ENCODE assay signal across 24 cellular contexts in genomic region chr11:105718641-105719040, GRCh38.
DNase-seq lines count a peak whose midpoint lies in the region; ATAC-seq and TF ChIP-seq lines count a peak whose summit lies in the region.
"Had no signal": no experiment of that assay in that cellular context is flagged by ENCODE, and none has a peak within 500 bp of the region (broad histone marks: within the 10 kb centered on the region; RNA-seq: fewer than 3 reads in every experiment).

No MANE protein-coding gene starts in this region.

- H3K9me3 Mint-ChIP-seq in natural killer cell treated with Interleukin-12 subunit alpha and Interleukin-12 subunit beta and Interleukin-15 and Interleukin-18, amount 100 ng/mL, for 72 hours: peaks cover 3% of the 10 kb centered on the region
- peaks cover 5% of the 10 kb centered on the region for H3K9me3 Mint-ChIP-seq in activated naive CD8-positive, alpha-beta T cell treated with anti-CD3 and anti-CD28 coated beads, Interleukin-2, amount 50 U/mL, for 24 hours
- H3K9me3 Mint-ChIP-seq: activated naive CD4-positive, alpha-beta T cell treated with anti-CD3 and anti-CD28 coated beads, Interleukin-2, amount 10 ng/mL, durations not matched to agents 7 days and 5 days; naive thymus-derived CD4-positive, alpha-beta T cell; T-helper 1 cell treated with Interleukin-12 subunit alpha and Interleukin-12 subunit beta and Interleukin-4 antibody, amounts not matched to agents 30 μg/mL and 1 μg/mL, for 36 hours had no signal

- H3K4me1 Mint-ChIP-seq in natural killer cell treated with Interleukin-12 subunit alpha and Interleukin-12 subunit beta and Interleukin-15 and Interleukin-18, amount 100 ng/mL, for 72 hours (ENCODE audit: low read depth in 2 of 2): no peaks in the 10 kb centered on the region
- no peaks in the 10 kb centered on the region for H3K4me1 Mint-ChIP-seq in activated naive CD8-positive, alpha-beta T cell treated with anti-CD3 and anti-CD28 coated beads, Interleukin-2, amount 50 U/mL, for 24 hours
- H3K4me1 Mint-ChIP-seq: activated CD8-positive, alpha-beta memory T cell treated with anti-CD3 and anti-CD28 coated beads, Interleukin-2, amount 10 ng/mL, durations not matched to agents 7 days and 5 days; activated naive CD4-positive, alpha-beta T cell treated with anti-CD3 and anti-CD28 coated beads, Interleukin-2, amount 10 ng/mL, durations not matched to agents 7 days and 5 days; naive thymus-derived CD4-positive, alpha-beta T cell had no signal

- H3K36me3 ChIP-seq in Panc1 (ENCODE audit: control insufficient read depth, insufficient read depth, low read length) (no peaks in the 10 kb centered on the region), neuron (ENCODE audit: insufficient read depth, low read length) (no peaks in the 10 kb centered on the region), mucosa of descending colon (ENCODE audit: low read depth) (no peaks in the 10 kb centered on the region)
- H3K36me3 ChIP-seq: BLaER1 treated with 17β-estradiol and CSF1 and Interleukin-3, amounts not matched to agents 10 nM and 100 nM; left lung; sigmoid colon; SJSA1 had no signal

- peak overlapping the region; percentile 29 for H2AFZ ChIP-seq in neuron (ENCODE audit: low read depth, low read length)

- H3K27me3 Mint-ChIP-seq in natural killer cell treated with Interleukin-12 subunit alpha and Interleukin-12 subunit beta and Interleukin-15 and Interleukin-18, amount 100 ng/mL, for 72 hours: no peaks in the 10 kb centered on the region
- H3K27me3 Mint-ChIP-seq in activated naive CD8-positive, alpha-beta T cell treated with anti-CD3 and anti-CD28 coated beads, Interleukin-2, amount 50 U/mL, for 24 hours: no peaks in the 10 kb centered on the region
- H3K27me3 Mint-ChIP-seq: activated CD8-positive, alpha-beta memory T cell treated with anti-CD3 and anti-CD28 coated beads, Interleukin-2, amount 10 ng/mL, durations not matched to agents 7 days and 5 days; activated naive CD4-positive, alpha-beta T cell treated with anti-CD3 and anti-CD28 coated beads, Interleukin-2, amount 10 ng/mL, durations not matched to agents 7 days and 5 days had no signal

- no TSS peak for BruUV-seq in Panc1 (replicated peaks; lab: Mats Ljungman, UMichigan)

- intact Hi-C loops in Panc1 (cut with micrococcal nuclease; ENCODE audit: unreplicated experiment): no loop called here
- intact Hi-C loops in mucosa of descending colon (cut with DNase I, micrococcal nuclease): no loop called here

- H3K27me3 ChIP-seq in Panc1 (ENCODE audit: control insufficient read depth, insufficient read depth, low read length): no peaks in the 10 kb centered on the region
- no peaks in the 10 kb centered on the region for H3K27me3 ChIP-seq in neuron (ENCODE audit: insufficient read depth, low read length)
- H3K27me3 ChIP-seq: BLaER1 treated with 17β-estradiol and CSF1 and Interleukin-3, amounts not matched to agents 10 nM and 100 nM; left lung; sigmoid colon; SJSA1 had no signal

- no peaks in the 10 kb centered on the region for H3K36me3 Mint-ChIP-seq in natural killer cell treated with Interleukin-12 subunit alpha and Interleukin-12 subunit beta and Interleukin-15 and Interleukin-18, amount 100 ng/mL, for 72 hours
- no peaks in the 10 kb centered on the region for H3K36me3 Mint-ChIP-seq in activated naive CD8-positive, alpha-beta T cell treated with anti-CD3 and anti-CD28 coated beads, Interleukin-2, amount 50 U/mL, for 24 hours (ENCODE audit: low read depth)
- H3K36me3 Mint-ChIP-seq: activated CD8-positive, alpha-beta memory T cell treated with anti-CD3 and anti-CD28 coated beads, Interleukin-2, amount 10 ng/mL, durations not matched to agents 7 days and 5 days; activated naive CD4-positive, alpha-beta T cell treated with anti-CD3 and anti-CD28 coated beads, Interleukin-2, amount 10 ng/mL, durations not matched to agents 7 days and 5 days; naive thymus-derived CD4-positive, alpha-beta T cell had no signal

- H3K4me3 ChIP-seq in Panc1 (ENCODE audit: low read depth in 2 of 2, low read length in 2 of 2): peak overlapping the region; percentile 33 to 56
- no peak overlapping the region for H3K4me3 ChIP-seq in neuron (ENCODE audit: low read length)
- H3K4me3 ChIP-seq in mucosa of descending colon: no peak overlapping the region
- H3K4me3 ChIP-seq: BLaER1 treated with 17β-estradiol and CSF1 and Interleukin-3, amounts not matched to agents 10 nM and 100 nM; left lung; sigmoid colon; SJSA1 had no signal

- ATAC-seq in Panc1 (peak; percentile 62), mucosa of descending colon (no peak)
- ATAC-seq in natural killer cell treated with Interleukin-12 subunit alpha and Interleukin-12 subunit beta and Interleukin-15 and Interleukin-18, amount 100 ng/mL, for 72 hours: no peak
- ATAC-seq in activated naive CD8-positive, alpha-beta T cell treated with anti-CD3 and anti-CD28 coated beads, Interleukin-2, amount 50 U/mL, for 24 hours: no peak
- ATAC-seq: activated CD8-positive, alpha-beta memory T cell treated with anti-CD3 and anti-CD28 coated beads, Interleukin-2, amount 10 ng/mL, durations not matched to agents 7 days and 5 days; naive thymus-derived CD4-positive, alpha-beta T cell had no signal

- no peaks in the 10 kb centered on the region; the same call in 1 of the 2 replicates for H3K9me3 ChIP-seq in Panc1 (ENCODE audit: control insufficient read depth, insufficient read depth, low read depth, low read length)
- H3K9me3 ChIP-seq in neuron (ENCODE audit: low read length): no peaks in the 10 kb centered on the region
- H3K9me3 ChIP-seq in mucosa of descending colon: no peaks in the 10 kb centered on the region
- H3K9me3 ChIP-seq: BLaER1 treated with 17β-estradiol and CSF1 and Interleukin-3, amounts not matched to agents 10 nM and 100 nM; sigmoid colon; SJSA1 had no signal

- no peak overlapping the region for H3K4me3 Mint-ChIP-seq in natural killer cell treated with Interleukin-12 subunit alpha and Interleukin-12 subunit beta and Interleukin-15 and Interleukin-18, amount 100 ng/mL, for 72 hours
- no peak overlapping the region for H3K4me3 Mint-ChIP-seq in activated naive CD8-positive, alpha-beta T cell treated with anti-CD3 and anti-CD28 coated beads, Interleukin-2, amount 50 U/mL, for 24 hours
- H3K4me3 Mint-ChIP-seq: activated CD8-positive, alpha-beta memory T cell treated with anti-CD3 and anti-CD28 coated beads, Interleukin-2, amount 10 ng/mL, durations not matched to agents 7 days and 5 days; activated naive CD4-positive, alpha-beta T cell treated with anti-CD3 and anti-CD28 coated beads, Interleukin-2, amount 10 ng/mL, durations not matched to agents 7 days and 5 days; naive thymus-derived CD4-positive, alpha-beta T cell; T-helper 1 cell treated with Interleukin-12 subunit alpha and Interleukin-12 subunit beta and Interleukin-4 antibody, amounts not matched to agents 30 μg/mL and 1 μg/mL, for 36 hours had no signal

- in situ Hi-C loops in G401 (cut with HindIII; ENCODE audit: low sequenced_read_pairs): no loop called here
- in situ Hi-C loops in Panc1 (cut with HindIII; ENCODE audit: low pct_unique_long_range_greater_than_20kb, low sequenced_read_pairs): no loop called here

- H3K27ac Mint-ChIP-seq in natural killer cell treated with Interleukin-12 subunit alpha and Interleukin-12 subunit beta and Interleukin-15 and Interleukin-18, amount 100 ng/mL, for 72 hours: no peak overlapping the region
- no peak overlapping the region for H3K27ac Mint-ChIP-seq in activated naive CD8-positive, alpha-beta T cell treated with anti-CD3 and anti-CD28 coated beads, Interleukin-2, amount 50 U/mL, for 24 hours
- H3K27ac Mint-ChIP-seq: activated CD8-positive, alpha-beta memory T cell treated with anti-CD3 and anti-CD28 coated beads, Interleukin-2, amount 10 ng/mL, durations not matched to agents 7 days and 5 days; activated naive CD4-positive, alpha-beta T cell treated with anti-CD3 and anti-CD28 coated beads, Interleukin-2, amount 10 ng/mL, durations not matched to agents 7 days and 5 days; naive thymus-derived CD4-positive, alpha-beta T cell; T-helper 1 cell treated with Interleukin-12 subunit alpha and Interleukin-12 subunit beta and Interleukin-4 antibody, amounts not matched to agents 30 μg/mL and 1 μg/mL, for 36 hours had no signal

- H3K4me1 ChIP-seq in Panc1 (ENCODE audit: control insufficient read depth, insufficient read depth, low read length) (peaks cover 13% of the 10 kb centered on the region), neuron (ENCODE audit: insufficient read depth, low read length) (peaks cover 12% of the 10 kb centered on the region), mucosa of descending colon (ENCODE audit: low read depth) (no peaks in the 10 kb centered on the region)
- H3K4me1 ChIP-seq: left lung, sigmoid colon, SJSA1 had no signal

- H3K27ac ChIP-seq in Panc1 (ENCODE audit: low read length): peak overlapping the region; percentile 67
- H3K27ac ChIP-seq: left lung, sigmoid colon, SJSA1 had no signal

- CTCF ChIA-PET in Panc1 (lab: Charles Lee): no interaction called here

- DNase-seq in G401 (ENCODE audit: low spot score): peak; percentile 52
- peak; percentile 24 for DNase-seq in Panc1 (ENCODE audit: low read depth, low spot score)
- DNase-seq in fibroblast of peridontal ligament (ENCODE audit: extremely low read depth): peak; percentile 2
- DNase-seq in natural killer cell treated with Interleukin-12 subunit alpha and Interleukin-12 subunit beta and Interleukin-15 and Interleukin-18, amount 100 ng/mL, for 72 hours (ENCODE audit: low spot score): no peak
- DNase-seq in mucosa of descending colon: no peak
- no peak for DNase-seq in activated naive CD8-positive, alpha-beta T cell treated with anti-CD3 and anti-CD28 coated beads, Interleukin-2, amount 50 U/mL, for 24 hours
- no peak for DNase-seq in activated T-cell treated with anti-CD3 and anti-CD28 coated beads, Interleukin-2, amount 50 U/mL, for 1 hour
- DNase-seq: activated CD4-positive, alpha-beta T cell treated with anti-CD3 and anti-CD28 coated beads for 48 hours; activated CD8-positive, alpha-beta memory T cell treated with anti-CD3 and anti-CD28 coated beads, Interleukin-2, amount 10 ng/mL, durations not matched to agents 7 days and 5 days; activated naive CD4-positive, alpha-beta T cell treated with anti-CD3 and anti-CD28 coated beads, Interleukin-2, amount 10 ng/mL, durations not matched to agents 7 days and 5 days; amygdala; caudate nucleus; glutamatergic neuron; Kasumi-1; left lung; naive thymus-derived CD4-positive, alpha-beta T cell; NCI-H1048; NCI-H187; sigmoid colon; stimulated activated naive CD8-positive, alpha-beta T cell treated with anti-CD3 and anti-CD28 coated beads, Interleukin-15, Interleukin-2, amounts not matched to agents 100 U/mL and 50 U/mL, for 24 hours had no signal

- POLR2A ChIA-PET in Panc1 (lab: Charles Lee): no interaction called here

- TF ChIP-seq CTCF in Panc1 (IDR thresholded peaks at IDR 0.05): no peak
- no peak for TF ChIP-seq CTCF in mucosa of descending colon (IDR thresholded peaks at IDR 0.05)

Comparison
In these comparisons a context has a peak if more than half of its experiments do, and no peak if none do; other contexts are left out.
1. DNase-seq: peak in G401 (single experiment), Panc1 (single experiment) and fibroblast of peridontal ligament (single experiment); none in natural killer cell treated with Interleukin-12 subunit alpha and Interleukin-12 subunit beta and Interleukin-15 and Interleukin-18, amount 100 ng/mL, for 72 hours (single experiment), mucosa of descending colon (0 of 3), activated naive CD8-positive, alpha-beta T cell treated with anti-CD3 and anti-CD28 coated beads, Interleukin-2, amount 50 U/mL, for 24 hours (single experiment) and activated T-cell treated with anti-CD3 and anti-CD28 coated beads, Interleukin-2, amount 50 U/mL, for 1 hour (single experiment).
2. H3K4me3 ChIP-seq: peak in Panc1 (2 of 2); none in neuron (single experiment) and mucosa of descending colon (single experiment).